In the genomic region with DNA sequence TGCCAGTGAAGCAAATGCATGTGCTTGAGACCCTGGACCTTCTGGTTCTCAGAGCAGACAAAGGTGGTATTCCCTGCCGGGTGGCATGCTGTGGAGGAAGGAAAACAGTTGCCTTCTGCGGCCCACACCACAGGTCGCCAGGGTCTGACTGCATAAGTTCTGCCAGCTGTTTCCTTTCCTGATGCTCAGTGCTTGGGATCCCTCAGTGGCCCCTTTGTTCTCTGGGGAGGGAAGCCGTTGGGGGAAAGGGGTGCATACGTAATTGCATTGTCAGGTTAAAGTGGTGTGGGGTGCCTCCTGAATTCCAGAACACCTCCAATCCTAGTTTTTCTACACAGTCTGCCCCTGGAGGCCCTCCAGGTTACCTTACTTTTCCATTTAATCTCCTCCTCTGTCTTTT, we compare ENCODE assay signal across 17 cellular contexts.
"Had no signal": no experiment of that assay in that cellular context is flagged by ENCODE, and none has a peak within 500 bp of the region (broad histone marks: within the 10 kb centered on the region; RNA-seq: fewer than 3 reads in every experiment).

No MANE protein-coding gene starts in this region.

- H3K4me3 Mint-ChIP-seq: activated CD4-positive, alpha-beta memory T cell treated with anti-CD3 and anti-CD28 coated beads for 36 hours; T-cell had no signal

- H3K4me3 ChIP-seq: esophagus muscularis mucosa, pancreas, sigmoid colon, spleen, thyroid gland had no signal

- H3K27me3 ChIP-seq: esophagus muscularis mucosa, pancreas, sigmoid colon, spleen, thyroid gland had no signal

- H3K27ac Mint-ChIP-seq: activated CD4-positive, alpha-beta memory T cell treated with anti-CD3 and anti-CD28 coated beads for 36 hours; activated naive CD4-positive, alpha-beta T cell treated with anti-CD3 and anti-CD28 coated beads, Interleukin-2, amount 50 U/mL, for 72 hours; T-cell had no signal

- H3K4me1 ChIP-seq: esophagus muscularis mucosa, sigmoid colon, spleen had no signal

- H3K27ac ChIP-seq: esophagus muscularis mucosa, pancreas, sigmoid colon, spleen had no signal

- H3K36me3 Mint-ChIP-seq: activated CD4-positive, alpha-beta memory T cell treated with anti-CD3 and anti-CD28 coated beads for 36 hours; activated naive CD4-positive, alpha-beta T cell treated with anti-CD3 and anti-CD28 coated beads, Interleukin-2, amount 50 U/mL, for 72 hours had no signal

- H3K36me3 ChIP-seq: pancreas, thyroid gland had no signal

- H3K9me3 Mint-ChIP-seq: activated CD4-positive, alpha-beta memory T cell treated with anti-CD3 and anti-CD28 coated beads for 36 hours; activated naive CD4-positive, alpha-beta T cell treated with anti-CD3 and anti-CD28 coated beads, Interleukin-2, amount 50 U/mL, for 72 hours; T-cell had no signal

- H3K4me1 Mint-ChIP-seq: T-cell had no signal

- DNase-seq: activated CD4-positive, alpha-beta memory T cell treated with anti-CD3 and anti-CD28 coated beads for 36 hours; activated CD8-positive, alpha-beta memory T cell treated with anti-CD3 and anti-CD28 coated beads, Interleukin-2, amount 50 U/mL, for 4 hours; activated effector memory CD4-positive, alpha-beta T cell treated with anti-CD3 and anti-CD28 coated beads, Interleukin-2, amount 50 U/mL, for 16 hours; activated T-cell treated with anti-CD3 and anti-CD28 coated beads, Interleukin-2, amount 50 U/mL, for 48 hours; caudate nucleus; left colon; sigmoid colon; spleen; T-cell; T-helper 9 cell; thyroid gland had no signal

- FAIRE-seq: colon, islet of Langerhans, pancreas, urothelium cell line had no signal

- H3K9me3 ChIP-seq: esophagus muscularis mucosa, pancreas, sigmoid colon, spleen, thyroid gland had no signal
